ENCODE assay signal across 12 cellular contexts in genomic region chr7:49774459-49775064, GRCh38. TPM values are rescaled to one million over a fixed set of nuclear protein-coding genes. Genes with fewer than 3 reads are reported as not detected.
DNase-seq lines count a peak whose midpoint lies in the region; ATAC-seq and TF ChIP-seq lines count a peak whose summit lies in the region.
"Had no signal": no experiment of that assay in that cellular context is flagged by ENCODE, and none has a peak within 500 bp of the region (broad histone marks: within the 10 kb centered on the region; RNA-seq: fewer than 3 reads in every experiment).

No MANE protein-coding gene starts in this region.

- peak overlapping the region; percentile 14 for H3K4me3 Mint-ChIP-seq in osteocyte (ENCODE audit: unreplicated experiment)
- H3K4me3 Mint-ChIP-seq: B cell had no signal

- H4K20me1 ChIP-seq in BLaER1 = peaks cover 45% of the 10 kb centered on the region

- H3K4me1 ChIP-seq in BLaER1 (peaks cover 34% of the 10 kb centered on the region), NT2/D1 (ENCODE audit: insufficient read depth, insufficient read length) (no peaks in the 10 kb centered on the region), left ventricle myocardium inferior (peaks cover 67% of the 10 kb centered on the region)

- DNase-seq in NT2/D1 (ENCODE audit: low read depth, low spot score) (no peak), left ventricle myocardium inferior (peak; percentile 32), osteocyte (ENCODE audit: extremely low spot score, unreplicated experiment) (no peak), HCEC 1CT (no peak)

- no peak overlapping the region for H3K27ac Mint-ChIP-seq in osteocyte (ENCODE audit: unreplicated experiment)
- H3K27ac Mint-ChIP-seq: B cell had no signal

- intact Hi-C loops in left ventricle myocardium inferior (cut with micrococcal nuclease) = no loop called here

- H3K9me3 ChIP-seq in BLaER1 (no peaks in the 10 kb centered on the region), NT2/D1 (ENCODE audit: insufficient read depth, low read length) (no peaks in the 10 kb centered on the region), left ventricle myocardium inferior (replicated peaks) (no peaks in the 10 kb centered on the region)

- H3K27ac ChIP-seq in BLaER1 (no peak overlapping the region), left ventricle myocardium inferior (replicated peaks) (peak overlapping the region; percentile 93)
- H3K27ac ChIP-seq: HL-60 had no signal

- no peak overlapping the region for H3K9ac ChIP-seq in BLaER1
- H3K9ac ChIP-seq in NT2/D1 (ENCODE audit: insufficient read length, low read depth) = peak overlapping the region; percentile 72

- ATAC-seq in GM21390 (IDR thresholded peaks at IDR 0.05; ENCODE audit: unreplicated experiment) = no peak
- no peak for ATAC-seq in HG03571 (IDR thresholded peaks at IDR 0.05; ENCODE audit: unreplicated experiment)
- no peak for ATAC-seq in GM21447 (IDR thresholded peaks at IDR 0.05; ENCODE audit: unreplicated experiment)

- peak overlapping the region; percentile 100 for H3K4me2 ChIP-seq in BLaER1

- H3K27me3 ChIP-seq in BLaER1 (peaks cover 88% of the 10 kb centered on the region), NT2/D1 (ENCODE audit: insufficient read depth, insufficient read length) (peaks cover 66% of the 10 kb centered on the region), left ventricle myocardium inferior (ENCODE audit: low read depth) (peaks cover 56% of the 10 kb centered on the region)

- no peaks in the 10 kb centered on the region for H3K36me3 ChIP-seq in BLaER1
- H3K36me3 ChIP-seq in NT2/D1 (ENCODE audit: insufficient read depth, insufficient read length, low read length) = no peaks in the 10 kb centered on the region
- no peaks in the 10 kb centered on the region for H3K36me3 ChIP-seq in left ventricle myocardium inferior

- TF ChIP-seq CTCF in left ventricle myocardium inferior (IDR thresholded peaks at IDR 0.05; ENCODE audit: borderline replicate concordance) = no peak
- TF ChIP-seq CTCF in osteocyte (IDR thresholded peaks at IDR 0.05) = no peak

- no peaks in the 10 kb centered on the region for H3K9me3 Mint-ChIP-seq in osteocyte (ENCODE audit: unreplicated experiment)

- peaks cover 58% of the 10 kb centered on the region for H3K27me3 Mint-ChIP-seq in osteocyte (ENCODE audit: unreplicated experiment)

- peaks cover 12% of the 10 kb centered on the region for H3K4me1 Mint-ChIP-seq in osteocyte (ENCODE audit: unreplicated experiment)

- H3K4me3 ChIP-seq in BLaER1 (peak overlapping the region; percentile 70), NT2/D1 (ENCODE audit: insufficient read length, low read depth) (peak overlapping the region; percentile 64), left ventricle myocardium inferior (peak overlapping the region; percentile 76)

- H3K36me3 Mint-ChIP-seq in osteocyte (ENCODE audit: unreplicated experiment) = no peaks in the 10 kb centered on the region

RNA-seq across cellular contexts. Expression of gene VWC2, which starts 1.1 kb away (rescaled TPM):
- total RNA-seq in left ventricle myocardium inferior (7.9 TPM), osteocyte (not detected in 2 replicates)
- total RNA-seq: B cell; endothelial cell of umbilical vein; T-helper 2 cell treated with Interferon-gamma antibody and Interleukin-4, amounts not matched to agents 100 ng/mL and 5 ng/mL, for 36 hours had no signal
